1 cellular context compared by ENCODE assay signal in the genomic region with DNA sequence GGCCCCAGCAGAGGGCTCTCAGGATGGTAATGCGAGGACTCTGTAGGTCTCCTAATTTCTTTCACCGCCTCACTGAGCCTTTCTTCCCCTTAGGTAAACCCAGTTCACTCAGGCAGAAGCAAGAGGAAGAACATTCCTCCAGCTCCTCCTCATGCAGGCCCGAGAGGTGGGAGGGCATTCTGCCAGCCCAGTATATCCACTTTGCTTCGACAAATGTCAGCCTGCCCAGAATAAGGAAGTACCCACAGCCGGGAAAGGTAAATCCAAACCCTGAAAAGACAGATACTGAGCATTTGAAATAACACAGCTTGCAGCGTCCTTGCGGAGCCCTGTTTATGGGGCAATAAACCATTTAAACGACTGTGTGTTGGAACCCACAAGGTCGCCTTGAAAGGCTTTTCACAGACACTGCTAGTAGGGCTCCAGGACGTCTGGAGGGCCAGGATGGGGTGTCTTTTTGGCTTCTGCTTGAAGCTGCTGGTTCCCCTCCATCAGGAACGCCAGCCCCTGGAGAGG.
TF ChIP-seq lines count a peak whose summit lies in the region.

No MANE protein-coding gene starts in this region.

TF ChIP-seq in Ishikawa, 13 proteins besides CTCF, POLR2A, EP300 and RAD21 (continued from another document):
- TF ChIP-seq, protein P1, sequence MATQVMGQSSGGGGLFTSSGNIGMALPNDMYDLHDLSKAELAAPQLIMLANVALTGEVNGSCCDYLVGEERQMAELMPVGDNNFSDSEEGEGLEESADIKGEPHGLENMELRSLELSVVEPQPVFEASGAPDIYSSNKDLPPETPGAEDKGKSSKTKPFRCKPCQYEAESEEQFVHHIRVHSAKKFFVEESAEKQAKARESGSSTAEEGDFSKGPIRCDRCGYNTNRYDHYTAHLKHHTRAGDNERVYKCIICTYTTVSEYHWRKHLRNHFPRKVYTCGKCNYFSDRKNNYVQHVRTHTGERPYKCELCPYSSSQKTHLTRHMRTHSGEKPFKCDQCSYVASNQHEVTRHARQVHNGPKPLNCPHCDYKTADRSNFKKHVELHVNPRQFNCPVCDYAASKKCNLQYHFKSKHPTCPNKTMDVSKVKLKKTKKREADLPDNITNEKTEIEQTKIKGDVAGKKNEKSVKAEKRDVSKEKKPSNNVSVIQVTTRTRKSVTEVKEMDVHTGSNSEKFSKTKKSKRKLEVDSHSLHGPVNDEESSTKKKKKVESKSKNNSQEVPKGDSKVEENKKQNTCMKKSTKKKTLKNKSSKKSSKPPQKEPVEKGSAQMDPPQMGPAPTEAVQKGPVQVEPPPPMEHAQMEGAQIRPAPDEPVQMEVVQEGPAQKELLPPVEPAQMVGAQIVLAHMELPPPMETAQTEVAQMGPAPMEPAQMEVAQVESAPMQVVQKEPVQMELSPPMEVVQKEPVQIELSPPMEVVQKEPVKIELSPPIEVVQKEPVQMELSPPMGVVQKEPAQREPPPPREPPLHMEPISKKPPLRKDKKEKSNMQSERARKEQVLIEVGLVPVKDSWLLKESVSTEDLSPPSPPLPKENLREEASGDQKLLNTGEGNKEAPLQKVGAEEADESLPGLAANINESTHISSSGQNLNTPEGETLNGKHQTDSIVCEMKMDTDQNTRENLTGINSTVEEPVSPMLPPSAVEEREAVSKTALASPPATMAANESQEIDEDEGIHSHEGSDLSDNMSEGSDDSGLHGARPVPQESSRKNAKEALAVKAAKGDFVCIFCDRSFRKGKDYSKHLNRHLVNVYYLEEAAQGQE (IDR thresholded peaks at IDR 0.05; ENCODE audit: low read depth) = no peak
